1 cellular context compared by ENCODE assay signal in genomic region chr11:116972692-116973091, GRCh38.
TF ChIP-seq lines count a peak whose summit lies in the region.

No MANE protein-coding gene starts in this region.

TF ChIP-seq in neural cell, 6 proteins besides CTCF, POLR2A, EP300 and RAD21:
- TF ChIP-seq EZH2 (IDR thresholded peaks at IDR 0.05; ENCODE audit: borderline replicate concordance, insufficient read depth, low read length, poor library complexity, severe bottlenecking) (no peak), MXI1 (conservative IDR thresholded peaks at IDR 0.05; ENCODE audit: poor library complexity, severe bottlenecking) (no peak), POLR2AphosphoS5 (IDR thresholded peaks at IDR 0.05) (no peak), SMC3 (conservative IDR thresholded peaks at IDR 0.05; ENCODE audit: poor library complexity) (no peak)
